In genomic region chr5:177327539-177328522, GRCh38 we compare ENCODE assay signal across 12 cellular contexts. TPM values are rescaled to one million over a fixed set of nuclear protein-coding genes. Genes with fewer than 3 reads are reported as not detected.
DNase-seq lines count a peak whose midpoint lies in the region; ATAC-seq, FAIRE-seq and TF ChIP-seq lines count a peak whose summit lies in the region.
"Had no signal": no experiment of that assay in that cellular context is flagged by ENCODE, and none has a peak within 500 bp of the region (broad histone marks: within the 10 kb centered on the region; RNA-seq: fewer than 3 reads in every experiment).

No MANE protein-coding gene starts in this region.

- intact Hi-C loops in CD8-positive, alpha-beta T cell (cut with DNase I, micrococcal nuclease) = no loop called here
- intact Hi-C loops in pancreas (cut with DNase I) = loop anchor here in 1 of 3 donors (2.0 kb wide), 1 partner anchor 17 kb away; no protein-coding TSS in a partner anchor

- peak overlapping the region; percentile 31 for H3K27ac ChIP-seq in CD8-positive, alpha-beta T cell (ENCODE audit: low read depth, low read length)
- H3K27ac ChIP-seq in fibroblast of lung (ENCODE audit: insufficient read depth, low read length) (peak overlapping the region; percentile 81), pancreas (peak overlapping the region; percentile 37 to 54 (median 46))
- H3K27ac ChIP-seq: SJCRH30 had no signal

- peak in 1 of 7 experiments; percentile 30 for DNase-seq in CD8-positive, alpha-beta T cell
- DNase-seq in T-cell (no peak), fibroblast of lung (ENCODE audit: low read depth in 2 of 2) (peak; percentile 51 to 80), pancreas (peak in 5 of 6 donors; percentile 51 to 75 (median 57)), frontal cortex (ENCODE audit: low spot score in 2 of 2) (no peak), Ammon's horn (ENCODE audit: low spot score) (no peak)
- DNase-seq: GF-D8, SJCRH30, stomach had no signal

- H3K36me3 ChIP-seq in CD8-positive, alpha-beta T cell (ENCODE audit: insufficient read depth, low read length) = peaks cover 3% of the 10 kb centered on the region
- H3K36me3 ChIP-seq in fibroblast of lung (ENCODE audit: control insufficient read depth, insufficient read depth, low read length) (peaks cover 14% of the 10 kb centered on the region), pancreas (peaks cover 0 to 10% (median 3%) of the 10 kb centered on the region in 3 donors)

- no peak overlapping the region for H3K9ac ChIP-seq in fibroblast of lung (ENCODE audit: insufficient read depth, low read length)

- no peak overlapping the region for H2AFZ ChIP-seq in fibroblast of lung (ENCODE audit: low read length)

- H3K9me3 ChIP-seq in CD8-positive, alpha-beta T cell (ENCODE audit: low read length) = no peaks in the 10 kb centered on the region
- H3K9me3 ChIP-seq in fibroblast of lung (ENCODE audit: control insufficient read depth, insufficient read depth, low read depth, low read length) (no peaks in the 10 kb centered on the region), pancreas (no peaks in the 10 kb centered on the region)
- H3K9me3 ChIP-seq: HAP-1, SJCRH30, stomach had no signal

- FAIRE-seq in pancreas (lab: Jason Lieb, UNC) (no peak), frontal cortex (lab: Jason Lieb, UNC) (no peak)

- no peak for TF ChIP-seq CTCF in CD8-positive, alpha-beta T cell (IDR thresholded peaks at IDR 0.05)
- TF ChIP-seq CTCF in fibroblast of lung (conservative IDR thresholded peaks at IDR 0.05 in 1 of 2, IDR thresholded peaks at IDR 0.05 in 1 of 2; ENCODE audit: low read depth in 1 of 2, low read length in 2 of 2) (no peak), pancreas (IDR thresholded peaks at IDR 0.05) (no peak)

- peak overlapping the region; percentile 51 for H3K4me3 Mint-ChIP-seq in CD8-positive, alpha-beta T cell
- peak overlapping the region; percentile 29 to 43 (median 31) for H3K4me3 Mint-ChIP-seq in T-cell

- ATAC-seq in CD8-positive, alpha-beta T cell = peak; percentile 72
- ATAC-seq in T-cell (replicated peaks in 1 of 4) (peak; percentile 57 to 71 (median 70)), pancreas (peak; percentile 21 to 49 (median 38)), HG03442 (IDR thresholded peaks at IDR 0.05; ENCODE audit: unreplicated experiment) (no peak), HG03520 (IDR thresholded peaks at IDR 0.05; ENCODE audit: unreplicated experiment) (no peak)

- H3K27me3 Mint-ChIP-seq in CD8-positive, alpha-beta T cell (ENCODE audit: low read depth) = no peaks in the 10 kb centered on the region
- no peaks in the 10 kb centered on the region for H3K27me3 Mint-ChIP-seq in T-cell

- H4K20me1 ChIP-seq in fibroblast of lung (ENCODE audit: control insufficient read depth, extremely low read depth, insufficient read depth, low read length) = no peaks in the 10 kb centered on the region

- H3K36me3 Mint-ChIP-seq in CD8-positive, alpha-beta T cell = peaks cover 43% of the 10 kb centered on the region
- H3K36me3 Mint-ChIP-seq in T-cell = peaks cover 25% of the 10 kb centered on the region

- peaks cover 10% of the 10 kb centered on the region for H3K4me1 Mint-ChIP-seq in CD8-positive, alpha-beta T cell (ENCODE audit: low read depth)
- peaks cover 0 to 16% (median 6%) of the 10 kb centered on the region in 3 donors for H3K4me1 Mint-ChIP-seq in T-cell

- H3K4me2 ChIP-seq in fibroblast of lung (ENCODE audit: extremely low read depth, insufficient read depth, low read length) = peak overlapping the region; percentile 59

- H3K79me2 ChIP-seq in fibroblast of lung (ENCODE audit: control insufficient read depth, insufficient read depth, low read length) = no peaks in the 10 kb centered on the region

- peak overlapping the region; percentile 88 for H3K27ac Mint-ChIP-seq in CD8-positive, alpha-beta T cell
- H3K27ac Mint-ChIP-seq in T-cell = peak overlapping the region; percentile 29 to 82

- WGBS in pancreas, 2 donors = 56 to 70% methylated on average over 28 of the region's 28 CpGs

- no peaks in the 10 kb centered on the region for H3K27me3 ChIP-seq in CD8-positive, alpha-beta T cell (ENCODE audit: insufficient read depth, low read length)
- H3K27me3 ChIP-seq in fibroblast of lung (ENCODE audit: control insufficient read depth, insufficient read depth, low read length) (no peaks in the 10 kb centered on the region), pancreas (no peaks in the 10 kb centered on the region)
- H3K27me3 ChIP-seq: SJCRH30, stomach had no signal

- peaks cover 4% of the 10 kb centered on the region for H3K4me1 ChIP-seq in CD8-positive, alpha-beta T cell (ENCODE audit: insufficient read depth, low read length)
- H3K4me1 ChIP-seq in fibroblast of lung (ENCODE audit: control insufficient read depth, extremely low read depth, insufficient read depth, low read length) (peaks cover 9% of the 10 kb centered on the region), pancreas (peaks cover 5 to 25% (median 24%) of the 10 kb centered on the region in 3 donors)

- no peaks in the 10 kb centered on the region for H3K9me3 Mint-ChIP-seq in CD8-positive, alpha-beta T cell
- H3K9me3 Mint-ChIP-seq in T-cell = no peaks in the 10 kb centered on the region

- CTCF ChIA-PET in CD8-positive, alpha-beta T cell (lab: Charles Lee) = interaction anchor here (1.2 to 2.6 kb wide), 6 partner anchors 9 to 174 kb away, joined by 3 to 16 read pairs (median 4); no protein-coding TSS in a partner anchor
- CTCF ChIA-PET in T-cell (lab: Charles Lee) = interaction anchor here (0.5 to 0.8 kb wide), 5 partner anchors 45 to 791 kb away, joined by 3 to 9 read pairs (median 4); partner anchors contain the start of gene RNF44 (in 1 of the 2)

- H3K4me3 ChIP-seq in CD8-positive, alpha-beta T cell (ENCODE audit: low read depth, low read length) = no peak overlapping the region
- H3K4me3 ChIP-seq in fibroblast of lung (replicated peaks in 1 of 4; ENCODE audit: control extremely low read depth in 1 of 4, insufficient read depth in 1 of 4, low read depth in 3 of 4, low read length in 4 of 4) (no peak overlapping the region), pancreas (no peak overlapping the region)
- H3K4me3 ChIP-seq: HAP-1, SJCRH30, stomach had no signal

- POLR2A ChIA-PET in CD8-positive, alpha-beta T cell (lab: Charles Lee) = interaction anchor here (1.0 to 1.1 kb wide), 2 partner anchors 8 to 23 kb away, joined by 3 to 5 read pairs; partner anchors contain the start of gene LMAN2
- POLR2A ChIA-PET in T-cell (lab: Charles Lee) = interaction anchor here (0.6 to 1.1 kb wide), 3 partner anchors 24 to 918 kb away, joined by 3 to 4 read pairs (median 3); partner anchors contain the start of gene LMAN2 (in 1 of the 2)

RNA-seq across cellular contexts. Expression of gene MXD3, which starts 16.1 kb away (rescaled TPM):
- total RNA-seq in CD8-positive, alpha-beta T cell = 1 to 10 TPM; 6.2 to 8.5 TPM
- 10 to 100 TPM in 4 of 5 donors, 1 to 10 TPM in 1; 9.3 to 15.2 (median 12.4) TPM for total RNA-seq in T-cell
- total RNA-seq in fibroblast of lung = 1.0 and 6.6 TPM in 2 replicates
- polyA plus RNA-seq in fibroblast of lung = 1.8 and 3.4 TPM in 2 replicates
- 3.6 and 9.8 TPM in 2 replicates for polyA plus RNA-seq in fibroblast of lung (2012)
- polyA minus RNA-seq in fibroblast of lung (ENCODE audit: low replicate concordance) = 1.2 and 1.5 TPM in 2 replicates
- 1 to 10 TPM; 3.0 to 7.1 (median 5.4) TPM for total RNA-seq in pancreas
- 10 to 100 TPM; 34.2 to 55.0 TPM for polyA plus RNA-seq in pancreas
- total RNA-seq in frontal cortex = 3.7 TPM

RNA-seq across cellular contexts. Expression of gene LMAN2, which starts 23.6 kb away (rescaled TPM):
- 10 to 100 TPM; 49.0 to 61.4 TPM for total RNA-seq in CD8-positive, alpha-beta T cell
- total RNA-seq in T-cell (100 to 1,000 TPM in 3 of 5 donors, 10 to 100 TPM in 2; 67.2 to 122 (median 106) TPM), fibroblast of lung (294 and 396 TPM in 2 replicates), pancreas (100 to 1,000 TPM in 2 of 6 donors, 10 to 100 TPM in 4; 71.1 to 128 (median 92.6) TPM), frontal cortex (88.9 TPM)
- polyA plus RNA-seq in fibroblast of lung (145 and 221 TPM in 2 replicates), pancreas (100 to 1,000 TPM in 1 of 2 donors, 10 to 100 TPM in 1; 80.7 to 110 TPM)
- polyA plus RNA-seq in fibroblast of lung (2012) = 183 and 234 TPM in 2 replicates
- polyA minus RNA-seq in fibroblast of lung (ENCODE audit: low replicate concordance) = 331 and 337 TPM in 2 replicates

RNA-seq across cellular contexts. Expression of gene PRELID1, which starts 24.2 kb away (rescaled TPM):
- total RNA-seq in CD8-positive, alpha-beta T cell = 10 to 100 TPM; 15.5 to 23.7 TPM
- total RNA-seq in T-cell (10 to 100 TPM; 52.0 to 84.9 (median 74.5) TPM), fibroblast of lung (56.8 and 64.2 TPM in 2 replicates), pancreas (100 to 1,000 TPM in 4 of 6 donors, 10 to 100 TPM in 2; 77.8 to 153 (median 127) TPM), frontal cortex (42.4 TPM)
- polyA plus RNA-seq in fibroblast of lung (145 and 226 TPM in 2 replicates), pancreas (100 to 1,000 TPM in 1 of 2 donors, 10 to 100 TPM in 1; 98.6 to 134 TPM)
- polyA plus RNA-seq in fibroblast of lung (2012) = 134 and 217 TPM in 2 replicates
- polyA minus RNA-seq in fibroblast of lung (ENCODE audit: low replicate concordance) = 137 and 147 TPM in 2 replicates

RNA-seq across cellular contexts. Expression of gene RAB24, which starts 24.3 kb away (rescaled TPM):
- 10 to 100 TPM; 14.1 to 19.8 TPM for total RNA-seq in CD8-positive, alpha-beta T cell
- total RNA-seq in T-cell = 10 to 100 TPM; 18.2 to 34.0 (median 25.2) TPM
- total RNA-seq in fibroblast of lung = 22.1 and 25.9 TPM in 2 replicates
- polyA plus RNA-seq in fibroblast of lung = 27.9 and 34.2 TPM in 2 replicates
- polyA plus RNA-seq in fibroblast of lung (2012) = 30.7 and 30.9 TPM in 2 replicates
- 4.0 and 13.4 TPM in 2 replicates for polyA minus RNA-seq in fibroblast of lung (ENCODE audit: low replicate concordance)
- 10 to 100 TPM; 34.5 to 43.1 (median 37.7) TPM for total RNA-seq in pancreas
- 100 to 1,000 TPM; 125 to 160 TPM for polyA plus RNA-seq in pancreas
- total RNA-seq in frontal cortex = 14.3 TPM

RNA-seq across cellular contexts. Expression of gene RGS14, which starts 29.9 kb away (rescaled TPM):
- 10 to 100 TPM; 22.7 to 23.5 TPM for total RNA-seq in CD8-positive, alpha-beta T cell
- 100 to 1,000 TPM in 3 of 5 donors, 10 to 100 TPM in 2; 85.7 to 209 (median 195) TPM for total RNA-seq in T-cell
- 2.6 and 4.1 TPM in 2 replicates for total RNA-seq in fibroblast of lung
- polyA plus RNA-seq in fibroblast of lung = 2.5 and 3.1 TPM in 2 replicates
- polyA plus RNA-seq in fibroblast of lung (2012) = 3.1 and 4.2 TPM in 2 replicates
- 1.8 and 4.3 TPM in 2 replicates for polyA minus RNA-seq in fibroblast of lung (ENCODE audit: low replicate concordance)
- 10 to 100 TPM in 4 of 6 donors, 1 to 10 TPM in 2; 7.0 to 15.7 (median 11.3) TPM for total RNA-seq in pancreas
- 10 to 100 TPM; 24.7 to 30.9 TPM for polyA plus RNA-seq in pancreas
- 7.7 TPM for total RNA-seq in frontal cortex

Comparison
In these comparisons a context has a peak if more than half of its experiments do, and no peak if none do; other contexts are left out.
1. ATAC-seq: peak in CD8-positive, alpha-beta T cell (single experiment), T-cell (4 of 4) and pancreas (4 of 4); none in HG03442 (single experiment) and HG03520 (single experiment).
2. DNase-seq: peak in fibroblast of lung (2 of 2) and pancreas (5 of 6); none in T-cell (0 of 34), frontal cortex (0 of 2) and Ammon's horn (single experiment).
3. H3K27ac ChIP-seq: peak in every context shown above with its lines; median percentile 81 in fibroblast of lung; 46 in pancreas; 31 in CD8-positive, alpha-beta T cell.